ENCODE assay signal across 9 cellular contexts in the genomic region with DNA sequence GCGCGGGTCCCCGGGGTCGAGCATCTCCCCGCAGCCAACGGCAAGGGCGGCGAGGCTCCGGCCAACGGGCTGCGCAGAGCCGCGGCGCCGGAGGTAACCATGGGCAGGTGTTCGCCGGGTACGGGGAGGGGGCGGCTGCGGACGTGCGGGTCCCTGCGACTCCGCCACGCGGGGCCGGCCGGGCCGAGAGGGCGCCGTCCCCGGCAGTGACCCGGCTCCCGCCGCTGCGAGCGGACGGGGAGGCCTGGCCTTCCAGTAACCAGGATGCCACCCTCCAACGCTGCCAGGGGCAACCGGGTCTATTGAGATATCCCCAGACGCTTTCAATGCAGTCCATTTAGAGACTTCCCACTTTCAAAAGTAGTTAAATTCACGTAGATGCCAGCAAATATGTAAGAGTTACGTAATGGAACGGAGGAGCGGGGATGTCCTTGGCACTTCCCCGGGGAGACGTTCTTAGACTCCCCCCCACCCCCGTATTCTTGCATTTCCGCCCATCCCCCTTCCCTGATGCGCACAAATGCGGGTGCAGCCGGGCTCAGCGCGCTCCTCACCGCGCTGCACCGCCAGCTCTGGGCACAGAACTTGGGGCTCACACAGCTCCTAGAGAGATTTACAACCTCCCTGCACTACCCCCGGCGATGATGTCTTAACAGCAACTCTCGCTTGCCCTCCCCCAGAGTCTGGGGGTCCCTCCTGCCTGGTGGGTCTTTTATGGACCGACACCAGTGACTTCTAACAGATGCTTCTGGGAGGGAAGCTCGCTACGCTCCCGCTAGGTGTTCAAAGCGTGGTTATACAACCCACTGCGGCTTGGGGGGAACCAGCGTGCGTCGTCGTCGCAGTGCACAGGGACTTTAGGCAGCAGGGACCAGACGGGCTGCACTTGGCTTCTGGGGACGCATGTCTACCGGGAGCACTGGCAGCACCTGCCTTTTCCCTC. TPM values are rescaled to one million over a fixed set of nuclear protein-coding genes. Genes with fewer than 3 reads are reported as not detected.
DNase-seq lines count a peak whose midpoint lies in the region; ATAC-seq, FAIRE-seq and TF ChIP-seq lines count a peak whose summit lies in the region.
"Had no signal": no experiment of that assay in that cellular context is flagged by ENCODE, and none has a peak within 500 bp of the region (broad histone marks: within the 10 kb centered on the region; RNA-seq: fewer than 3 reads in every experiment).

No MANE protein-coding gene starts in this region.

- H3K9me2 ChIP-seq in SK-N-SH = no peaks in the 10 kb centered on the region

- CTCF ChIA-PET in SK-N-SH (lab: Yijun Ruan, JAX) = interaction anchor here (3.3 kb wide), 1 partner anchor 106 kb away, joined by 8 read pairs; no protein-coding TSS in a partner anchor

- H3K9ac ChIP-seq in SK-N-SH = no peak overlapping the region

- WGBS in SK-N-SH (ENCODE audit: low lambda C conversion rate) = 43% methylated on average over 28 of the region's 74 CpGs

- H3K36me3 ChIP-seq in HAP-1 (replicated peaks) (no peaks in the 10 kb centered on the region), SK-N-SH (replicated peaks in 1 of 2; ENCODE audit: control insufficient read depth in 1 of 2, insufficient read depth in 2 of 2, low read length in 1 of 2) (no peaks in the 10 kb centered on the region), bronchial epithelial cell (ENCODE audit: control insufficient read depth, insufficient read depth, low read length) (no peaks in the 10 kb centered on the region)

- H3K9me3 ChIP-seq in HAP-1 = no peaks in the 10 kb centered on the region
- no peaks in the 10 kb centered on the region for H3K9me3 ChIP-seq in SK-N-SH

- H3K79me2 ChIP-seq in SK-N-SH (ENCODE audit: insufficient read depth) = no peaks in the 10 kb centered on the region

- peak overlapping the region; percentile 7; the same call in 1 of the 2 replicates for H3K4me2 ChIP-seq in SK-N-SH

- H3K4me3 ChIP-seq in HAP-1 = peak overlapping the region; percentile 13; the same call in 1 of the 2 replicates
- H3K4me3 ChIP-seq in SK-N-SH (ENCODE audit: low read depth in 2 of 2, low read length in 1 of 2) = peak overlapping the region; percentile 12 to 46; a peak in 3 of 4 replicates
- peak overlapping the region; percentile 66 for H3K4me3 ChIP-seq in bronchial epithelial cell (ENCODE audit: low read depth, low read length)
- H3K4me3 ChIP-seq: K562 had no signal

- H3K27me3 ChIP-seq in HAP-1 (ENCODE audit: low read depth) (peaks cover 29% of the 10 kb centered on the region), SK-N-SH (ENCODE audit: insufficient read depth) (peaks cover 16% of the 10 kb centered on the region; the same call in 1 of the 2 replicates), bronchial epithelial cell (ENCODE audit: control insufficient read depth, insufficient read depth, low read length) (peaks cover 1% of the 10 kb centered on the region)

- ATAC-seq in left lobe of liver (peak; percentile 28), HG02970 (IDR thresholded peaks at IDR 0.05; ENCODE audit: low FRiP score, unreplicated experiment) (no peak)
- no peak for ATAC-seq in stimulated activated naive CD8-positive, alpha-beta T cell treated with anti-CD3 and anti-CD28 coated beads, Interleukin-15, Interleukin-2, amounts not matched to agents 100 U/mL and 50 U/mL, for 24 hours
- ATAC-seq: K562 had no signal

- no peak overlapping the region for H2AFZ ChIP-seq in SK-N-SH (ENCODE audit: low read depth)

- DNase-seq in GM13977 (ENCODE audit: low spot score) (peak; percentile 65), HAP-1 (ENCODE audit: low spot score in 2 of 2) (peak in 1 of 2 experiments; percentile 6), SK-N-SH (peak; percentile 74), bronchial epithelial cell (ENCODE audit: low read depth) (no peak), left lobe of liver (ENCODE audit: low spot score) (no peak), DMS79 (lab: John Stamatoyannopoulos, UW) (no peak)
- DNase-seq in stimulated activated naive CD8-positive, alpha-beta T cell treated with anti-CD3 and anti-CD28 coated beads, Interleukin-15, Interleukin-2, amounts not matched to agents 100 U/mL and 50 U/mL, for 24 hours = peak; percentile 26

- TF ChIP-seq RAD21 in SK-N-SH (IDR thresholded peaks at IDR 0.05; ENCODE audit: low read length) = no peak

- H4K20me1 ChIP-seq in SK-N-SH (ENCODE audit: insufficient read depth) = no peaks in the 10 kb centered on the region

- in situ Hi-C loops in GM13977 (cut with MboI; ENCODE audit: low pct_unique_long_range_greater_than_20kb, low sequenced_read_pairs, unreplicated experiment) = no loop called here
- in situ Hi-C loops in HAP-1 (cut with MboI; ENCODE audit: low sequenced_read_pairs) = no loop called here

- TF ChIP-seq EP300 in SK-N-SH (IDR thresholded peaks at IDR 0.05; ENCODE audit: borderline replicate concordance in 1 of 2, low read depth in 1 of 2, low read length in 1 of 2) = no peak

- H3K4me1 ChIP-seq in HAP-1 = no peaks in the 10 kb centered on the region
- peaks cover 0 to 2% of the 10 kb centered on the region in 2 experiments; a peak in 1 of 4 replicates for H3K4me1 ChIP-seq in SK-N-SH (ENCODE audit: control insufficient read depth in 1 of 2, insufficient read depth in 2 of 2, low read depth in 1 of 2, low read length in 1 of 2)

- no peaks in the 10 kb centered on the region for H3F3A ChIP-seq in SK-N-SH (replicated peaks; ENCODE audit: insufficient read depth)

- no peak for FAIRE-seq in bronchial epithelial cell (lab: Jason Lieb, UNC)
- FAIRE-seq: K562 had no signal

- TF ChIP-seq CTCF in GM13977 (IDR thresholded peaks at IDR 0.05; ENCODE audit: extremely low read depth, insufficient read depth, missing control alignments) = no peak
- TF ChIP-seq CTCF in SK-N-SH (IDR thresholded peaks at IDR 0.05) = no peak
- TF ChIP-seq CTCF in bronchial epithelial cell (IDR thresholded peaks at IDR 0.05; ENCODE audit: insufficient read depth, low read length, severe bottlenecking) = no peak

- POLR2A ChIA-PET in SK-N-SH (lab: Yijun Ruan, JAX) = no interaction called here

- no peak overlapping the region for H3K27ac ChIP-seq in SK-N-SH (ENCODE audit: low read depth in 2 of 2, low read length in 1 of 2)

TF ChIP-seq in SK-N-SH, 30 proteins besides CTCF, POLR2A, EP300 and RAD21:
- no peak for TF ChIP-seq YY1 (IDR thresholded peaks at IDR 0.05; ENCODE audit: low read depth)
- no peak for TF ChIP-seq EZH2phosphoT487 (IDR thresholded peaks at IDR 0.05; ENCODE audit: borderline replicate concordance, low read depth)
- no peak for TF ChIP-seq RFX5 (IDR thresholded peaks at IDR 0.05; ENCODE audit: low read length)
- no peak for TF ChIP-seq NRF1 (IDR thresholded peaks at IDR 0.05; ENCODE audit: low read depth, low read length)
- no peak for TF ChIP-seq NFIC (IDR thresholded peaks at IDR 0.05; ENCODE audit: borderline replicate concordance)
- no peak for TF ChIP-seq JUND (IDR thresholded peaks at IDR 0.05)
- no peak for TF ChIP-seq GABPA (IDR thresholded peaks at IDR 0.05; ENCODE audit: low read depth)
- TF ChIP-seq RCOR1 (IDR thresholded peaks at IDR 0.05; ENCODE audit: low read length) = no peak
- no peak for TF ChIP-seq FOXM1 (IDR thresholded peaks at IDR 0.05; ENCODE audit: low read depth)
- TF ChIP-seq TCF12 (IDR thresholded peaks at IDR 0.05) = no peak
- no peak for TF ChIP-seq RXRA (IDR thresholded peaks at IDR 0.05; ENCODE audit: borderline replicate concordance, low read depth)
- TF ChIP-seq SMC3 (IDR thresholded peaks at IDR 0.05; ENCODE audit: low read depth, low read length) = no peak
- no peak for TF ChIP-seq TEAD4 (IDR thresholded peaks at IDR 0.05; ENCODE audit: borderline replicate concordance, insufficient read depth)
- no peak for TF ChIP-seq CHD2 (IDR thresholded peaks at IDR 0.05; ENCODE audit: low read length, partially characterized antibody)
- TF ChIP-seq, protein P1, sequence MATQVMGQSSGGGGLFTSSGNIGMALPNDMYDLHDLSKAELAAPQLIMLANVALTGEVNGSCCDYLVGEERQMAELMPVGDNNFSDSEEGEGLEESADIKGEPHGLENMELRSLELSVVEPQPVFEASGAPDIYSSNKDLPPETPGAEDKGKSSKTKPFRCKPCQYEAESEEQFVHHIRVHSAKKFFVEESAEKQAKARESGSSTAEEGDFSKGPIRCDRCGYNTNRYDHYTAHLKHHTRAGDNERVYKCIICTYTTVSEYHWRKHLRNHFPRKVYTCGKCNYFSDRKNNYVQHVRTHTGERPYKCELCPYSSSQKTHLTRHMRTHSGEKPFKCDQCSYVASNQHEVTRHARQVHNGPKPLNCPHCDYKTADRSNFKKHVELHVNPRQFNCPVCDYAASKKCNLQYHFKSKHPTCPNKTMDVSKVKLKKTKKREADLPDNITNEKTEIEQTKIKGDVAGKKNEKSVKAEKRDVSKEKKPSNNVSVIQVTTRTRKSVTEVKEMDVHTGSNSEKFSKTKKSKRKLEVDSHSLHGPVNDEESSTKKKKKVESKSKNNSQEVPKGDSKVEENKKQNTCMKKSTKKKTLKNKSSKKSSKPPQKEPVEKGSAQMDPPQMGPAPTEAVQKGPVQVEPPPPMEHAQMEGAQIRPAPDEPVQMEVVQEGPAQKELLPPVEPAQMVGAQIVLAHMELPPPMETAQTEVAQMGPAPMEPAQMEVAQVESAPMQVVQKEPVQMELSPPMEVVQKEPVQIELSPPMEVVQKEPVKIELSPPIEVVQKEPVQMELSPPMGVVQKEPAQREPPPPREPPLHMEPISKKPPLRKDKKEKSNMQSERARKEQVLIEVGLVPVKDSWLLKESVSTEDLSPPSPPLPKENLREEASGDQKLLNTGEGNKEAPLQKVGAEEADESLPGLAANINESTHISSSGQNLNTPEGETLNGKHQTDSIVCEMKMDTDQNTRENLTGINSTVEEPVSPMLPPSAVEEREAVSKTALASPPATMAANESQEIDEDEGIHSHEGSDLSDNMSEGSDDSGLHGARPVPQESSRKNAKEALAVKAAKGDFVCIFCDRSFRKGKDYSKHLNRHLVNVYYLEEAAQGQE (IDR thresholded peaks at IDR 0.05; ENCODE audit: low read depth, low read length) = no peak

RNA-seq across cellular contexts. Expression of a gene that starts 0.7 kb away (rescaled TPM):
- polyA plus RNA-seq in SK-N-SH (2012; rRNA removed) = 0.03 TPM in 2 replicates
- 0.08 and 0.10 TPM in 2 replicates for polyA plus RNA-seq in SK-N-SH (2012; cell fraction: cytosol; rRNA removed)
- polyA plus RNA-seq in SK-N-SH (2012; cell fraction: nucleus; rRNA removed) = 0.01 and 0.04 TPM in 2 replicates
- 9.7 and 40.1 TPM in 2 replicates for total RNA-seq in bronchial epithelial cell
- total RNA-seq in left lobe of liver = 0.23 TPM

Comparison
In these comparisons a context has a peak if more than half of its experiments do, and no peak if none do; other contexts are left out.
1. DNase-seq: peak in GM13977 (single experiment), SK-N-SH (single experiment) and stimulated activated naive CD8-positive, alpha-beta T cell treated with anti-CD3 and anti-CD28 coated beads, Interleukin-15, Interleukin-2, amounts not matched to agents 100 U/mL and 50 U/mL, for 24 hours (single experiment); none in bronchial epithelial cell (single experiment), left lobe of liver (single experiment) and DMS79 (single experiment).
2. H3K4me3 ChIP-seq: peak in every context shown above with its lines; median percentile 66 in bronchial epithelial cell; 29 in SK-N-SH; 13 in HAP-1.